Comparison of ENCODE assay signal across 8 cellular contexts in genomic region chr22:37632174-37633081, GRCh38. TPM values are rescaled to one million over a fixed set of nuclear protein-coding genes. Genes with fewer than 3 reads are reported as not detected.
A peak's percentile ranks its signal among the peaks of the same experiment; 100 is the strongest.
DNase-seq lines count a peak whose midpoint lies in the region; ATAC-seq and TF ChIP-seq lines count a peak whose summit lies in the region.

No MANE protein-coding gene starts in this region.

- H3K36me3 ChIP-seq in HEK293 (ENCODE audit: control insufficient read depth in 2 of 2, insufficient read depth in 1 of 2, low read length in 2 of 2) (peaks cover 0 to 52% of the 10 kb centered on the region in 2 experiments; a peak in 1 of 3 replicates), muscle layer of duodenum (ENCODE audit: control insufficient read depth in 1 of 2, insufficient read depth in 2 of 2, low read length in 2 of 2) (peaks cover 5 to 36% of the 10 kb centered on the region in 2 donors)

- POLR2A ChIA-PET in HEK293 (lab: Yijun Ruan, JAX): interaction anchor here (0.6 to 11.0 kb wide), 6 partner anchors 11 to 54 kb away, joined by 3 to 80 read pairs (median 4); partner anchors contain the start of genes GGA1, NOL12 and PDXP

- peaks cover 75% of the 10 kb centered on the region for H3K4me1 Mint-ChIP-seq in CD14-positive monocyte

- H3K27ac ChIP-seq in HEK293 (ENCODE audit: extremely low read depth, low read depth, low read length) (peak overlapping the region; percentile 7; the same call in 1 of the 2 replicates), muscle layer of duodenum (ENCODE audit: low read length) (peak overlapping the region; percentile 76)

- DNase-seq in CD14-positive monocyte (ENCODE audit: low spot score): peak; percentile 44
- peak; percentile 50 to 61 for DNase-seq in activated T-cell treated with anti-CD3 and anti-CD28 coated beads, Interleukin-2, amount 50 U/mL, for 48 hours
- DNase-seq in SKM-1 (lab: John Stamatoyannopoulos, UW; ENCODE audit: unreplicated experiment): no peak
- DNase-seq in pons (ENCODE audit: low spot score): no peak

- H3K4me3 ChIP-seq in HEK293 (ENCODE audit: low read depth, low read length) (no peak overlapping the region), muscle layer of duodenum (ENCODE audit: low read depth in 1 of 2, low read length in 2 of 2) (no peak overlapping the region)

- intact Hi-C loops in CD14-positive monocyte (cut with micrococcal nuclease): no loop called here

- peaks cover 13% of the 10 kb centered on the region for H3K4me1 ChIP-seq in HEK293 (ENCODE audit: control insufficient read depth, insufficient read depth, low read length)
- peaks cover 33 to 40% of the 10 kb centered on the region in 2 donors for H3K4me1 ChIP-seq in muscle layer of duodenum (ENCODE audit: control insufficient read depth in 1 of 2, insufficient read depth in 2 of 2, low read length in 2 of 2)

- H3K27me3 ChIP-seq in muscle layer of duodenum (ENCODE audit: low read depth, low read length): no peaks in the 10 kb centered on the region

- CTCF ChIA-PET in HEK293 (lab: Yijun Ruan, JAX): interaction anchor here (0.9 to 17.0 kb wide), 6 partner anchors 9 to 88 kb away, joined by 3 to 353 read pairs (median 8); partner anchors contain the start of genes LGALS1 and NOL12

- H3K27me3 Mint-ChIP-seq in CD14-positive monocyte (ENCODE audit: low read depth in 3 of 3): peaks cover 0 to 2% (median 0%) of the 10 kb centered on the region in 3 donors

- H3K36me3 Mint-ChIP-seq in CD14-positive monocyte: peaks cover 30 to 43% of the 10 kb centered on the region in 2 donors

- H3K9me3 ChIP-seq in HEK293 (ENCODE audit: control insufficient read depth, insufficient read depth, low read depth, low read length) (no peaks in the 10 kb centered on the region), muscle layer of duodenum (ENCODE audit: control insufficient read depth in 1 of 2, low read length in 2 of 2) (no peaks in the 10 kb centered on the region)

- no peak for ATAC-seq in HG02798 (IDR thresholded peaks at IDR 0.05; ENCODE audit: poor library complexity, unreplicated experiment)
- ATAC-seq in HG03159 (IDR thresholded peaks at IDR 0.05; ENCODE audit: unreplicated experiment): no peak

- peak overlapping the region; percentile 96 to 99 (median 98) for H3K27ac Mint-ChIP-seq in CD14-positive monocyte

- peak overlapping the region in 1 of 2 donors; percentile 82 for H3K4me3 Mint-ChIP-seq in CD14-positive monocyte

- H3K9me3 Mint-ChIP-seq in CD14-positive monocyte: no peaks in the 10 kb centered on the region

- TF ChIP-seq CTCF in CD14-positive monocyte (IDR thresholded peaks at IDR 0.05) (no peak), HEK293 (tag by site-specific recombination; IDR thresholded peaks at IDR 0.05) (no peak)

TF ChIP-seq in HEK293, 187 proteins besides CTCF, POLR2A, EP300 and RAD21:
- TF ChIP-seq ZSCAN30 (tag by site-specific recombination; IDR thresholded peaks at IDR 0.05) (no peak), ZNF449 (tag by site-specific recombination; IDR thresholded peaks at IDR 0.05) (no peak), ZNF514 (tag by site-specific recombination; IDR thresholded peaks at IDR 0.05) (no peak), ZNF341 (tag by site-specific recombination; IDR thresholded peaks at IDR 0.05; ENCODE audit: low read depth) (peak; percentile 22; the same call in 1 of the 2 replicates), ZIC2 (tag by site-specific recombination; IDR thresholded peaks at IDR 0.05) (peak; percentile 56), ZNF610 (tag by site-specific recombination; IDR thresholded peaks at IDR 0.05; ENCODE audit: borderline replicate concordance) (no peak), ZNF791 (tag by site-specific recombination; IDR thresholded peaks at IDR 0.05) (no peak), ZNF184 (tag by site-specific recombination; IDR thresholded peaks at IDR 0.05) (no peak), SP2 (tag by site-specific recombination; IDR thresholded peaks at IDR 0.05) (peak; percentile 55), REPIN1 (tag by site-specific recombination; IDR thresholded peaks at IDR 0.05; ENCODE audit: low read depth) (no peak), PRDM10 (tag by site-specific recombination; IDR thresholded peaks at IDR 0.05) (peak; percentile 78)
- TF ChIP-seq, protein P1, sequence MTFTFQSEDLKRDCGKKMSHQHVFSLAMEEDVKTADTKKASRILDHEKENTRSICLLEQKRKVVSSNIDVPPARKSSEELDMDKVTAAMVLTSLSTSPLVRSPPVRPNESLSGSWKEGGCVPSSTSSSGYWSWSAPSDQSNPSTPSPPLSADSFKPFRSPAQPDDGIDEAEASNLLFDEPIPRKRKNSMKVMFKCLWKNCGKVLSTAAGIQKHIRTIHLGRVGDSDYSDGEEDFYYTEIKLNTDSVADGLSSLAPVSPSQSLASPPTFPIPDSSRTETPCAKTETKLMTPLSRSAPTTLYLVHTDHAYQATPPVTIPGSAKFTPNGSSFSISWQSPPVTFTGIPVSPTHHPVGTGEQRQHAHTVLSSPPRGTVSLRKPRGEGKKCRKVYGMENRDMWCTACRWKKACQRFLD (tag by site-specific recombination; IDR thresholded peaks at IDR 0.05): no peak

RNA-seq across cellular contexts. Expression of gene SH3BP1, which starts 7.0 kb away (rescaled TPM):
- 10 to 100 TPM; 20.0 TPM for polyA plus RNA-seq in CD14-positive monocyte

RNA-seq across cellular contexts. Expression of gene GGA1, which starts 23.8 kb away (rescaled TPM):
- polyA plus RNA-seq in CD14-positive monocyte: 10 to 100 TPM; 19.8 to 24.8 TPM

RNA-seq across cellular contexts. Expression of gene PDXP, which starts 26.1 kb away (rescaled TPM):
- polyA plus RNA-seq in CD14-positive monocyte: 1 to 10 TPM; 1.0 to 4.3 TPM

RNA-seq across cellular contexts. Expression of gene LGALS1, which starts 43.0 kb away (rescaled TPM):
- polyA plus RNA-seq in CD14-positive monocyte: 1,000 to 10,000 TPM; 1,719 to 1,844 TPM

RNA-seq across cellular contexts. Expression of gene LGALS2, which starts 52.5 kb away (rescaled TPM):
- polyA plus RNA-seq in CD14-positive monocyte: 100 to 1,000 TPM; 654 to 878 TPM

Comparison
In these comparisons a context has a peak if more than half of its experiments do, and no peak if none do; other contexts are left out.
1. DNase-seq: peak in CD14-positive monocyte (single experiment) and activated T-cell treated with anti-CD3 and anti-CD28 coated beads, Interleukin-2, amount 50 U/mL, for 48 hours (2 of 2); none in SKM-1 (single experiment) and pons (single experiment).